ENCODE assay signal across 8 cellular contexts in genomic region chr3:99686955-99687612, GRCh38. TPM values are rescaled to one million over a fixed set of nuclear protein-coding genes. Genes with fewer than 3 reads are reported as not detected.
A peak's percentile ranks its signal among the peaks of the same experiment; 100 is the strongest.
DNase-seq lines count a peak whose midpoint lies in the region; ATAC-seq and TF ChIP-seq lines count a peak whose summit lies in the region.

No MANE protein-coding gene starts in this region.

- H3K4me3 Mint-ChIP-seq in MCF 10A (ENCODE audit: unreplicated experiment) = no peak overlapping the region

- CTCF ChIA-PET in MCF 10A (lab: Yijun Ruan, JAX) = interaction anchor here (0.5 to 10.5 kb wide), 47 partner anchors 8 to 1436 kb away, joined by 3 to 209 read pairs (median 4); partner anchors contain the start of gene COL8A1

- POLR2A ChIA-PET in MCF 10A (lab: Yijun Ruan, JAX) = interaction anchor here (0.9 to 1.5 kb wide), 5 partner anchors 35 to 187 kb away, joined by 3 to 6 read pairs (median 4); partner anchors contain the start of gene COL8A1

- H3K9me3 Mint-ChIP-seq in MCF 10A (ENCODE audit: unreplicated experiment) = no peaks in the 10 kb centered on the region

- DNase-seq in Ammon's horn (ENCODE audit: low spot score) = peak; percentile 49
- peak; percentile 77 for DNase-seq in RPMI7951 (ENCODE audit: low read depth)
- DNase-seq in MCF 10A (ENCODE audit: unreplicated experiment) = peak; percentile 76
- DNase-seq in kidney tubule cell (ENCODE audit: low spot score) = peak; percentile 72
- peak; percentile 71 for DNase-seq in stimulated activated CD8-positive, alpha-beta memory T cell treated with anti-CD3 and anti-CD28 coated beads, Interleukin-4, amount 100 ng/mL, for 48 hours
- no peak for DNase-seq in GM03348 (ENCODE audit: low spot score)

- peak; percentile 69 for TF ChIP-seq CTCF in MCF 10A (IDR thresholded peaks at IDR 0.05; ENCODE audit: unreplicated experiment)

- H3K4me1 Mint-ChIP-seq in MCF 10A (ENCODE audit: insufficient read depth, unreplicated experiment) = peaks cover 15% of the 10 kb centered on the region

- intact Hi-C loops in MCF 10A (cut with micrococcal nuclease) = loop anchor here (1.0 to 5.0 kb wide), 7 partner anchors 42 to 664 kb away; no protein-coding TSS in a partner anchor

- H3K27ac Mint-ChIP-seq in MCF 10A (ENCODE audit: low read depth, unreplicated experiment) = peak overlapping the region; percentile 71

- no TSS peak for BruUV-seq in MCF 10A (replicated peaks; lab: Mats Ljungman, UMichigan)

- peaks cover 16% of the 10 kb centered on the region for H3K36me3 Mint-ChIP-seq in MCF 10A (ENCODE audit: insufficient read depth, unreplicated experiment)

- H3K27me3 Mint-ChIP-seq in MCF 10A (ENCODE audit: insufficient read depth, unreplicated experiment) = no peaks in the 10 kb centered on the region

- ATAC-seq in GM18511 (IDR thresholded peaks at IDR 0.05; ENCODE audit: unreplicated experiment) (peak; percentile 81), HG03439 (IDR thresholded peaks at IDR 0.05; ENCODE audit: unreplicated experiment) (peak; percentile 72)

RNA-seq across cellular contexts. Expression of gene COL8A1, which starts 48.7 kb away (rescaled TPM):
- 22.5 and 25.1 TPM in 2 replicates for total RNA-seq in RPMI7951 (2014; rRNA removed; shearing (Covaris generic))
- 29.1 and 112 TPM in 2 replicates for total RNA-seq in MCF 10A (2022)
